24 cellular contexts compared by ENCODE assay signal in the genomic region with DNA sequence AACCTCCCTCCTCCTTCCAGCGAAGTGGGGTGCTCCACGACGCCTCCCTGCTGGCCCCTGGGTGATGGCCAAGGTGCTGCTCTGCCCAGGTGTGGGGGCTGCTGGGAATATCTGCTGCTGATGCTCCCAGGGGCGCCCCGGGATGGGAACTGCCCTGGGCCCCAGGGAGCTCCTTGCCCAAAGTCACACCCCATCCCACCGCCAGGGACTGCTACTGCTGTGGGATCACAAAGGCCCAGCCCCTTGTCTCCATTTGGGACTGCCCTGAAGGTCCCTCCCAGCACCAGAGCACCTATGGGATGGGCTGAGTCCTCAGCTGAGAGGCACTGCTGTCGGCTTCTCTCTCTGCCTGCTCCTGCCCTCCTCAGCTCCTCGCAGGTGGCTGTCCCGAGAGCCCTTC. TPM values are rescaled to one million over a fixed set of nuclear protein-coding genes. Genes with fewer than 3 reads are reported as not detected.
"Had no signal": no experiment of that assay in that cellular context is flagged by ENCODE, and none has a peak within 500 bp of the region (broad histone marks: within the 10 kb centered on the region; RNA-seq: fewer than 3 reads in every experiment).

No MANE protein-coding gene starts in this region.

- H3K4me3 ChIP-seq: ascending aorta, esophagus muscularis mucosa, gastroesophageal sphincter, heart left ventricle, tibial artery had no signal

- H3K36me3 ChIP-seq: ascending aorta, esophagus muscularis mucosa, gastroesophageal sphincter, heart left ventricle, neutrophil, tibial artery had no signal

- H3K27ac ChIP-seq: ascending aorta, esophagus muscularis mucosa, gastroesophageal sphincter, heart left ventricle, neutrophil, tibial artery had no signal

- H3K27me3 Mint-ChIP-seq: activated CD4-positive, alpha-beta memory T cell treated with anti-CD3 and anti-CD28 coated beads, Interleukin-2, amount 10 ng/mL, durations not matched to agents 7 days and 5 days had no signal

- H3K4me3 Mint-ChIP-seq: activated CD4-positive, alpha-beta memory T cell treated with anti-CD3 and anti-CD28 coated beads, Interleukin-2, amount 10 ng/mL, durations not matched to agents 7 days and 5 days; activated naive CD4-positive, alpha-beta T cell treated with anti-CD3 and anti-CD28 coated beads, Interleukin-2, amount 50 U/mL, for 24 hours; activated T-cell treated with anti-CD3 and anti-CD28 coated beads, Interleukin-2, amount 50 U/mL, for 4 hours; central memory CD8-positive, alpha-beta T cell; naive thymus-derived CD4-positive, alpha-beta T cell; T-cell had no signal

- H3K36me3 Mint-ChIP-seq: activated naive CD4-positive, alpha-beta T cell treated with anti-CD3 and anti-CD28 coated beads, Interleukin-2, amount 50 U/mL, for 24 hours; T-cell had no signal

- H3K4me1 Mint-ChIP-seq: activated CD4-positive, alpha-beta memory T cell treated with anti-CD3 and anti-CD28 coated beads, Interleukin-2, amount 10 ng/mL, durations not matched to agents 7 days and 5 days; activated naive CD4-positive, alpha-beta T cell treated with anti-CD3 and anti-CD28 coated beads, Interleukin-2, amount 50 U/mL, for 24 hours; central memory CD8-positive, alpha-beta T cell; naive thymus-derived CD4-positive, alpha-beta T cell; T-cell had no signal

- ATAC-seq: activated T-cell treated with anti-CD3 and anti-CD28 coated beads, Interleukin-2, amount 50 U/mL, for 4 hours; gastroesophageal sphincter; heart left ventricle; left lobe of liver; naive thymus-derived CD4-positive, alpha-beta T cell; T-cell had no signal

- H3K9me3 Mint-ChIP-seq: activated CD4-positive, alpha-beta memory T cell treated with anti-CD3 and anti-CD28 coated beads, Interleukin-2, amount 10 ng/mL, durations not matched to agents 7 days and 5 days; activated naive CD4-positive, alpha-beta T cell treated with anti-CD3 and anti-CD28 coated beads, Interleukin-2, amount 50 U/mL, for 24 hours; activated T-cell treated with anti-CD3 and anti-CD28 coated beads, Interleukin-2, amount 50 U/mL, for 4 hours; central memory CD8-positive, alpha-beta T cell had no signal

- H3K27me3 ChIP-seq: ascending aorta had no signal

- H3K9me3 ChIP-seq: ascending aorta, esophagus muscularis mucosa, gastroesophageal sphincter, heart left ventricle, neutrophil, tibial artery had no signal

- H3K27ac Mint-ChIP-seq: activated CD4-positive, alpha-beta memory T cell treated with anti-CD3 and anti-CD28 coated beads, Interleukin-2, amount 10 ng/mL, durations not matched to agents 7 days and 5 days; activated naive CD4-positive, alpha-beta T cell treated with anti-CD3 and anti-CD28 coated beads, Interleukin-2, amount 50 U/mL, for 24 hours; naive thymus-derived CD4-positive, alpha-beta T cell; T-cell had no signal

- H3K4me1 ChIP-seq: ascending aorta, esophagus muscularis mucosa, gastroesophageal sphincter, heart left ventricle, tibial artery had no signal

- DNase-seq: activated CD4-positive, alpha-beta memory T cell treated with anti-CD3 and anti-CD28 coated beads, Interleukin-2, amount 10 ng/mL, durations not matched to agents 7 days and 5 days; activated CD4-positive, alpha-beta T cell treated with anti-CD3 and anti-CD28 coated beads for 48 hours; activated CD4-positive, CD25-positive, alpha-beta regulatory T cell; activated T-cell treated with anti-CD3 and anti-CD28 coated beads, Interleukin-2, amount 50 U/mL, for 4 hours; cortex of kidney; effector CD4-positive, alpha-beta T cell; kidney; mammary epithelial cell; naive thymus-derived CD4-positive, alpha-beta T cell; stimulated activated CD4-positive, alpha-beta T cell treated with anti-CD3 and anti-CD28 coated beads, Interleukin-12 subunit alpha, Interleukin-12 subunit beta, amount 100 ng/mL, for 4 hours; stimulated activated CD4-positive, alpha-beta T cell treated with anti-CD3 and anti-CD28 coated beads, Interleukin-1b, Interleukin-23, amount 100 ng/mL, for 48 hours; stimulated activated CD8-positive, alpha-beta memory T cell treated with anti-CD3 and anti-CD28 coated beads, Interleukin-4, amount 100 ng/mL, for 48 hours; stimulated activated naive CD4-positive, alpha-beta T cell treated with Interleukin-2 at 50 U/mL for 16 hours; T-cell; tibial artery had no signal

RNA-seq across cellular contexts. Expression of a gene that starts 19.0 kb away (rescaled TPM):
- total RNA-seq: activated CD4-positive, alpha-beta memory T cell treated with anti-CD3 and anti-CD28 coated beads, Interleukin-2, amount 10 ng/mL, durations not matched to agents 7 days and 5 days; activated T-cell treated with anti-CD3 and anti-CD28 coated beads, Interleukin-2, amount 50 U/mL, for 4 hours; ascending aorta; naive thymus-derived CD4-positive, alpha-beta T cell; renal cortical epithelial cell; T-cell had no signal
- polyA plus RNA-seq: naive thymus-derived CD4-positive, alpha-beta T cell had no signal
